ENCODE assay signal across 8 cellular contexts in genomic region chr20:13220857-13221297, GRCh38. TPM values are rescaled to one million over a fixed set of nuclear protein-coding genes. Genes with fewer than 3 reads are reported as not detected.
DNase-seq lines count a peak whose midpoint lies in the region; ATAC-seq and TF ChIP-seq lines count a peak whose summit lies in the region.

TSS of gene ISM1 (plus strand) at chr20:13221274. CDS start at chr20:13221777, 503 bp downstream.

- WGBS in esophagus squamous epithelium, 2 donors: 5% methylated on average over 7 of the region's 39 CpGs; no CpG with 5 or more reads in 1 of the 2 donors

- H3K27ac ChIP-seq in esophagus squamous epithelium: peak within 1 kb of the TSS; percentile 49 to 74 (median 68)

- no peak within 1 kb of the TSS for H3K27ac Mint-ChIP-seq in neural crest cell (ENCODE audit: unreplicated experiment)

- H3K36me3 ChIP-seq in GM06990 (ENCODE audit: control insufficient read depth, insufficient read depth, low read length) (no peaks in the 10 kb centered on the region), esophagus squamous epithelium (no peaks in the 10 kb centered on the region)

- H3K9me3 ChIP-seq in esophagus squamous epithelium: no peaks in the 10 kb centered on the region

- H3K36me3 Mint-ChIP-seq in neural crest cell (ENCODE audit: low read depth): no peaks in the 10 kb centered on the region

- ATAC-seq in HG03139 (IDR thresholded peaks at IDR 0.05; ENCODE audit: unreplicated experiment): peak; percentile 10

- peaks cover 84% of the 10 kb centered on the region for H3K27me3 Mint-ChIP-seq in neural crest cell (ENCODE audit: low read depth)

- intact Hi-C loops in esophagus squamous epithelium (cut with DNase I): no loop called here

- DNase-seq in GM06990 (ENCODE audit: extremely low read depth, insufficient read length) (peak; percentile 13), esophagus squamous epithelium (lab: John Stamatoyannopoulos, UW) (no peak), neural crest cell (ENCODE audit: low read depth, low spot score) (peak; percentile 17), ureter (ENCODE audit: low spot score) (peak; percentile 46), NK-92 (lab: John Stamatoyannopoulos, UW; ENCODE audit: unreplicated experiment) (no peak), NCI-H1930 (lab: John Stamatoyannopoulos, UW) (no peak)
- peak; percentile 38 to 49 for DNase-seq in activated CD4-positive, alpha-beta T cell treated with anti-CD3 and anti-CD28 coated beads, Interleukin-2, amount 50 U/mL, for 4 hours

- H3K4me1 Mint-ChIP-seq in neural crest cell: peaks cover 11% of the 10 kb centered on the region

- no peaks in the 10 kb centered on the region; the same call in 1 of the 2 replicates for H3K27me3 ChIP-seq in GM06990 (replicated peaks; ENCODE audit: control insufficient read depth, insufficient read depth, low read length)
- H3K27me3 ChIP-seq in esophagus squamous epithelium: peaks cover 0 to 56% (median 3%) of the 10 kb centered on the region in 4 donors

- TF ChIP-seq CTCF in GM06990 (IDR thresholded peaks at IDR 0.05; ENCODE audit: insufficient read depth, low read length, poor library complexity, severe bottlenecking): no peak
- TF ChIP-seq CTCF in esophagus squamous epithelium (IDR thresholded peaks at IDR 0.05): no peak
- TF ChIP-seq CTCF in neural crest cell (conservative IDR thresholded peaks at IDR 0.05): no peak

- H3K9me3 Mint-ChIP-seq in neural crest cell: no peaks in the 10 kb centered on the region

- H3K4me3 ChIP-seq in GM06990 (replicated peaks; ENCODE audit: low read depth, low read length) (peak within 1 kb of the TSS; percentile 6), esophagus squamous epithelium (peak within 1 kb of the TSS; percentile 38 to 76 (median 58))

- no peak for TF ChIP-seq POLR2A in esophagus squamous epithelium (IDR thresholded peaks at IDR 0.05)

- peak within 1 kb of the TSS; percentile 90 for H3K4me3 Mint-ChIP-seq in neural crest cell

- H3K4me1 ChIP-seq in esophagus squamous epithelium: peaks cover 0 to 30% (median 13%) of the 10 kb centered on the region in 3 donors

RNA-seq across cellular contexts. Expression of gene ISM1, which starts in this region (rescaled TPM):
- total RNA-seq in esophagus squamous epithelium (10 to 100 TPM in 1 of 4 donors, 1 to 10 TPM in 3; 2.3 to 17.5 (median 4.4) TPM), neural crest cell (0.33 and 0.34 TPM in 2 replicates), ureter (8.4 TPM)

Comparison
In these comparisons a context has a peak if more than half of its experiments do, and no peak if none do; other contexts are left out.
1. Peak in DNase-seq in neural crest cell; RNA of the gene not detected or under 1 TPM.
2. DNase-seq: peak in GM06990 (single experiment), activated CD4-positive, alpha-beta T cell treated with anti-CD3 and anti-CD28 coated beads, Interleukin-2, amount 50 U/mL, for 4 hours (2 of 2) and ureter (single experiment); none in esophagus squamous epithelium (single experiment), NK-92 (single experiment) and NCI-H1930 (0 of 2).